23 cellular contexts compared by ENCODE assay signal in the genomic region with DNA sequence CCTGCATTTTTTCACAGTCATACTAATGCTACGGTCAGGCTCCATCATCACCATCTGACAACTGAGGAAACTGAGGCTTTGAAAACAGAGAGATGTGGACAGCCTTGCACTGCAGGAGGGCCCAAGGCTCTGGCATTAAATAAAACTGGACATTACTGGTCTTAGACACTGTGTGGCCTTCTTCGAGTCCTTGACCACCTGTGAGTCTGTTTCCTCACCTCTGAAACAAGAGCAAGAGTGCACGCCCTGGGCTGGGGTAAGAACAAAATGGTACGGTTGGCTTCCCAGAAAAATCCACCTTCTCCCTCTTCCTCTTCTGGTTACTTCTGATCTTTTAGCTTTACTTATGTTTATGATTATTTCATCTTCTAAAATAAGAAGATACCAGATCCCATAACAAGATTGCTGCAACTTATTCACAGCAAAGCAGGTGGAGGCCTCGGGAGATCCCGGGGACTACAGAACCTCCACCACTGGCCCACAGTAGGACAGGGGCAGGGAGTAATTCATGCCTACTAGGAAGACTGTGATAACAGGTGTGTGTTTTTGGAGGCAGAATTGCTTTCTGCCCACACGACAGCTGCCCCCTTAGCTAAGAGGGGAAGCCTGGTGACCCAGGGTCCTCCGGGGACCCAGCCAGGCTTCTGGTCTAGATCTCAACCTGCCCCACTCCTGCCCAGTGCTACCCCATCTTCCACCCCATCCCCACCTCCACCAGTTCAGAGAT.
A peak's percentile ranks its signal among the peaks of the same experiment; 100 is the strongest.
DNase-seq lines count a peak whose midpoint lies in the region; ATAC-seq and TF ChIP-seq lines count a peak whose summit lies in the region.
"Had no signal": no experiment of that assay in that cellular context is flagged by ENCODE, and none has a peak within 500 bp of the region (broad histone marks: within the 10 kb centered on the region; RNA-seq: fewer than 3 reads in every experiment).

No MANE protein-coding gene starts in this region.

- peaks cover 2% of the 10 kb centered on the region for H3K36me3 Mint-ChIP-seq in activated CD4-positive, alpha-beta T cell treated with anti-CD3 and anti-CD28 coated beads, Interleukin-2, amount 10 ng/mL, durations not matched to agents 7 days and 5 days (ENCODE audit: low read depth)
- no peaks in the 10 kb centered on the region for H3K36me3 Mint-ChIP-seq in activated B cell treated with CpG ODN at 0.5 μM for 24 hours (ENCODE audit: low read depth)
- H3K36me3 Mint-ChIP-seq: WTC11 had no signal

- H4K20me1 ChIP-seq in smooth muscle cell (ENCODE audit: low read depth) = no peaks in the 10 kb centered on the region

- H3K27ac Mint-ChIP-seq in activated CD4-positive, alpha-beta T cell treated with anti-CD3 and anti-CD28 coated beads, Interleukin-2, amount 10 ng/mL, durations not matched to agents 7 days and 5 days = peak overlapping the region; percentile 75
- peak overlapping the region; percentile 57 for H3K27ac Mint-ChIP-seq in activated B cell treated with CpG ODN at 0.5 μM for 24 hours
- H3K27ac Mint-ChIP-seq: stimulated activated naive CD8-positive, alpha-beta T cell treated with anti-CD3 and anti-CD28 coated beads, Interleukin-15, Interleukin-2, amounts not matched to agents 100 ng/mL and 50 ng/mL, for 24 hours; WTC11 had no signal

- no peaks in the 10 kb centered on the region for H3K27me3 ChIP-seq in smooth muscle cell (ENCODE audit: low read depth)
- H3K27me3 ChIP-seq: tibial artery had no signal

- ATAC-seq in GM18511 (IDR thresholded peaks at IDR 0.05; ENCODE audit: unreplicated experiment) (peak; percentile 4), activated B cell treated with CpG ODN at 0.5 μM for 24 hours (ENCODE audit: low read depth) (no peak), GM18861 (IDR thresholded peaks at IDR 0.05; ENCODE audit: unreplicated experiment) (no peak)
- ATAC-seq: K562, lower lobe of right lung had no signal

- POLR2A ChIA-PET in activated CD4-positive, alpha-beta T cell treated with anti-CD3 and anti-CD28 coated beads, Interleukin-2, amount 10 ng/mL, durations not matched to agents 7 days and 5 days (lab: Charles Lee) = interaction anchor here (0.5 kb wide), 1 partner anchor 344 kb away, joined by 4 read pairs; no protein-coding TSS in a partner anchor
- POLR2A ChIA-PET in activated B cell treated with CpG ODN at 0.5 μM for 24 hours (lab: Charles Lee) = interaction anchor here (0.8 kb wide), 2 partner anchors 14 to 24 kb away, joined by 3 read pairs; no protein-coding TSS in a partner anchor

- intact Hi-C loops in activated B cell treated with CpG ODN at 0.5 μM for 24 hours (cut with micrococcal nuclease) = loop anchor here (5.0 kb wide), 1 partner anchor 64 kb away; no protein-coding TSS in a partner anchor

- H3K4me1 ChIP-seq in smooth muscle cell (ENCODE audit: low read depth) = no peaks in the 10 kb centered on the region
- H3K4me1 ChIP-seq: lower lobe of right lung, tibial artery had no signal

- H3K4me3 ChIP-seq in smooth muscle cell = no peak overlapping the region
- H3K4me3 ChIP-seq: coronary artery, K562, lower lobe of right lung, tibial artery had no signal

- peak overlapping the region; percentile 97 for H3K27ac ChIP-seq in smooth muscle cell (ENCODE audit: low read depth)
- H3K27ac ChIP-seq: coronary artery, lower lobe of right lung, tibial artery had no signal

- H3K36me3 ChIP-seq in smooth muscle cell (ENCODE audit: low read depth) = no peaks in the 10 kb centered on the region
- H3K36me3 ChIP-seq: lower lobe of right lung, tibial artery had no signal

- no peak overlapping the region for H3K4me3 Mint-ChIP-seq in activated CD4-positive, alpha-beta T cell treated with anti-CD3 and anti-CD28 coated beads, Interleukin-2, amount 10 ng/mL, durations not matched to agents 7 days and 5 days
- H3K4me3 Mint-ChIP-seq in activated B cell treated with CpG ODN at 0.5 μM for 24 hours = peak overlapping the region; percentile 33
- H3K4me3 Mint-ChIP-seq: stimulated activated naive CD8-positive, alpha-beta T cell treated with anti-CD3 and anti-CD28 coated beads, Interleukin-15, Interleukin-2, amounts not matched to agents 100 ng/mL and 50 ng/mL, for 24 hours; WTC11 had no signal

- H3K27me3 Mint-ChIP-seq in activated CD4-positive, alpha-beta T cell treated with anti-CD3 and anti-CD28 coated beads, Interleukin-2, amount 10 ng/mL, durations not matched to agents 7 days and 5 days = no peaks in the 10 kb centered on the region
- no peaks in the 10 kb centered on the region for H3K27me3 Mint-ChIP-seq in activated B cell treated with CpG ODN at 0.5 μM for 24 hours
- H3K27me3 Mint-ChIP-seq: stimulated activated naive CD8-positive, alpha-beta T cell treated with anti-CD3 and anti-CD28 coated beads, Interleukin-15, Interleukin-2, amounts not matched to agents 100 ng/mL and 50 ng/mL, for 24 hours had no signal

- no peaks in the 10 kb centered on the region for H3K9me3 ChIP-seq in smooth muscle cell (replicated peaks; ENCODE audit: low read depth)
- H3K9me3 ChIP-seq: lower lobe of right lung, SK-N-SH, tibial artery had no signal

- WGBS in smooth muscle cell (ENCODE audit: low lambda C conversion rate) = 95% methylated on average over 8 of the region's 8 CpGs

- CTCF ChIA-PET in activated CD4-positive, alpha-beta T cell treated with anti-CD3 and anti-CD28 coated beads, Interleukin-2, amount 10 ng/mL, durations not matched to agents 7 days and 5 days (lab: Charles Lee) = interaction anchor here (0.5 to 1.9 kb wide), 4 partner anchors 8 to 115 kb away, joined by 3 to 6 read pairs (median 4); no protein-coding TSS in a partner anchor
- CTCF ChIA-PET in activated B cell treated with CpG ODN at 0.5 μM for 24 hours (lab: Charles Lee) = interaction anchor here (1.7 kb wide), 1 partner anchor 12 kb away, joined by 4 read pairs; no protein-coding TSS in a partner anchor

- H3K9me3 Mint-ChIP-seq in activated CD4-positive, alpha-beta T cell treated with anti-CD3 and anti-CD28 coated beads, Interleukin-2, amount 10 ng/mL, durations not matched to agents 7 days and 5 days = no peaks in the 10 kb centered on the region
- no peaks in the 10 kb centered on the region for H3K9me3 Mint-ChIP-seq in activated B cell treated with CpG ODN at 0.5 μM for 24 hours
- H3K9me3 Mint-ChIP-seq: stimulated activated naive CD8-positive, alpha-beta T cell treated with anti-CD3 and anti-CD28 coated beads, Interleukin-15, Interleukin-2, amounts not matched to agents 100 ng/mL and 50 ng/mL, for 24 hours; WTC11 had no signal

- H3F3A ChIP-seq in smooth muscle cell (ENCODE audit: low read depth) = no peaks in the 10 kb centered on the region

- DNase-seq in activated CD4-positive, alpha-beta T cell treated with anti-CD3 and anti-CD28 coated beads, Interleukin-2, amount 10 ng/mL, durations not matched to agents 7 days and 5 days = no peak
- DNase-seq in activated CD4-positive, alpha-beta T cell treated with anti-CD3 and anti-CD28 coated beads, Interleukin-2, amount 50 U/mL, for 1 hour = no peak
- no peak for DNase-seq in activated B cell treated with CpG ODN at 0.5 μM for 24 hours
- DNase-seq in smooth muscle cell (lab: John Stamatoyannopoulos, UW; ENCODE audit: unreplicated experiment) = no peak
- DNase-seq in COLO668 (lab: John Stamatoyannopoulos, UW; ENCODE audit: unreplicated experiment) = no peak
- DNase-seq in stimulated activated CD4-positive, alpha-beta T cell treated with anti-CD3 and anti-CD28 coated beads, Interleukin-15, amount 100 ng/mL, for 24 hours = no peak
- DNase-seq: activated effector memory CD4-positive, alpha-beta T cell treated with Interleukin-2 at 50 U/mL for 16 hours; AML-193; HCEC 1CT; lower lobe of right lung; NCI-H1436 treated with DMSO at 0.1 percent for 48 hours; NCI-H510A treated with DMSO at 0.1 percent for 48 hours; nucleus accumbens; RPMI8226; SK-N-SH; stimulated activated CD4-positive, alpha-beta T cell treated with anti-CD3 and anti-CD28 coated beads, Interleukin-4, amount 100 ng/mL, for 1 hour; tibial artery had no signal

- peaks cover 1% of the 10 kb centered on the region for H3K4me1 Mint-ChIP-seq in activated CD4-positive, alpha-beta T cell treated with anti-CD3 and anti-CD28 coated beads, Interleukin-2, amount 10 ng/mL, durations not matched to agents 7 days and 5 days
- H3K4me1 Mint-ChIP-seq in activated B cell treated with CpG ODN at 0.5 μM for 24 hours = peaks cover 40% of the 10 kb centered on the region

- no peak overlapping the region for H3K9ac ChIP-seq in smooth muscle cell (ENCODE audit: low read depth)
- H3K9ac ChIP-seq: SK-N-SH had no signal

- peaks cover 49% of the 10 kb centered on the region for H3K79me2 ChIP-seq in smooth muscle cell (ENCODE audit: low read depth)

- no peak overlapping the region for H3K4me2 ChIP-seq in smooth muscle cell
- H3K4me2 ChIP-seq: SK-N-SH had no signal

- TF ChIP-seq CTCF in activated B cell treated with CpG ODN at 0.5 μM for 24 hours (IDR thresholded peaks at IDR 0.05) (no peak), smooth muscle cell (IDR thresholded peaks at IDR 0.05; ENCODE audit: borderline replicate concordance, insufficient read depth, poor library complexity, severe bottlenecking) (no peak)

- H2AFZ ChIP-seq in smooth muscle cell (ENCODE audit: low read depth) = no peak overlapping the region
